19 cellular contexts compared by ENCODE assay signal in the genomic region with DNA sequence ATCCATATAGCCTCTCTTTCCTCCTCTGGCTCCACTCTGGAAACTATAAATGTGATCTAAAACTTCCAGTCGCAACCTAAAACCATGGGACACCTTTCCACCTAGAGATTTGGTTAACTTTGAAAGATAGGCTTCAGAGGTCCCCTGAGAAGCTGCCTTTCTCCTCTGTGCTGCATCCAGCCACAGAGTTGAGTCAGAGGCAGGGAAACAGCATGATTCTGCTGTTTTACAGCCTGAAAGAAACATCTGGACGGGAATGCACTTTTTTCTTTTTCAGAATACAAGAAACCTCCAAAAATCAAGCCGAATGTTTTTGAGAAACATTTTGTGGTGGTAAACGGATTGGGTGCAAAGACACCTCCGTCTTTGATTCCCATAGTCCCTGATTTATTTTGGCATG. TPM values are rescaled to one million over a fixed set of nuclear protein-coding genes. Genes with fewer than 3 reads are reported as not detected.
DNase-seq lines count a peak whose midpoint lies in the region; ATAC-seq and TF ChIP-seq lines count a peak whose summit lies in the region.
"Had no signal": no experiment of that assay in that cellular context is flagged by ENCODE, and none has a peak within 500 bp of the region (broad histone marks: within the 10 kb centered on the region; RNA-seq: fewer than 3 reads in every experiment).

No MANE protein-coding gene starts in this region.

- H3K4me1 ChIP-seq in endodermal cell (ENCODE audit: control insufficient read depth, insufficient read depth, low read length) (peaks cover 3% of the 10 kb centered on the region), right cardiac atrium (ENCODE audit: control insufficient read depth, insufficient read depth, low read length) (no peaks in the 10 kb centered on the region), tibial artery (peaks cover 0 to 8% (median 0%) of the 10 kb centered on the region in 4 donors)

- H3K4me3 ChIP-seq in MG63: no peak overlapping the region
- H3K4me3 ChIP-seq in endodermal cell (ENCODE audit: low read length): no peak overlapping the region
- no peak overlapping the region for H3K4me3 ChIP-seq in right cardiac atrium (ENCODE audit: low read length)
- H3K4me3 ChIP-seq in tibial artery: no peak overlapping the region
- H3K4me3 ChIP-seq: ovary had no signal

- H3K9me3 Mint-ChIP-seq in endodermal cell: peaks cover 28% of the 10 kb centered on the region

- H3K36me3 ChIP-seq in MG63 (no peaks in the 10 kb centered on the region), endodermal cell (ENCODE audit: control insufficient read depth, insufficient read depth, low read length) (no peaks in the 10 kb centered on the region), tibial artery (no peaks in the 10 kb centered on the region)
- H3K36me3 ChIP-seq: ovary had no signal

- 84 to 88% methylated on average over 3 to 5 of the region's 5 CpGs for WGBS in endodermal cell (ENCODE audit: insufficient coverage in 1 of 2, insufficient read length in 1 of 2), 2 experiments
- WGBS in right cardiac atrium: 50% methylated on average over 5 of the region's 5 CpGs

- peak; percentile 53 to 59 for ATAC-seq in right cardiac atrium
- ATAC-seq: left colon had no signal

- no peak overlapping the region for H3K27ac ChIP-seq in endodermal cell (ENCODE audit: low read depth, low read length)
- H3K27ac ChIP-seq in right cardiac atrium (ENCODE audit: low read length): no peak overlapping the region
- H3K27ac ChIP-seq in tibial artery: peak overlapping the region; percentile 45 to 47

- peaks cover 6% of the 10 kb centered on the region for H3K27me3 Mint-ChIP-seq in endodermal cell (ENCODE audit: insufficient read depth)

- intact Hi-C loops in right cardiac atrium (cut with DNase I): no loop called here
- intact Hi-C loops in tibial artery (cut with DNase I; ENCODE audit: low total_unique reads): no loop called here

- no peaks in the 10 kb centered on the region for H3K27me3 ChIP-seq in MG63
- no peaks in the 10 kb centered on the region for H3K27me3 ChIP-seq in endodermal cell (ENCODE audit: control insufficient read depth, insufficient read depth, low read length, poor library complexity, severe bottlenecking)
- H3K27me3 ChIP-seq in right cardiac atrium (ENCODE audit: control insufficient read depth, insufficient read depth): no peaks in the 10 kb centered on the region
- H3K27me3 ChIP-seq in tibial artery: no peaks in the 10 kb centered on the region
- H3K27me3 ChIP-seq: ovary had no signal

- no peak overlapping the region for H3K27ac Mint-ChIP-seq in endodermal cell

- H3K9me3 ChIP-seq in MG63 (peaks cover 11% of the 10 kb centered on the region), endodermal cell (ENCODE audit: control insufficient read depth, low read length) (peaks cover 21% of the 10 kb centered on the region), right cardiac atrium (ENCODE audit: control insufficient read depth, low read length) (peaks cover 4% of the 10 kb centered on the region), tibial artery (peaks cover 0 to 5% (median 0%) of the 10 kb centered on the region in 3 donors)
- H3K9me3 ChIP-seq: ovary had no signal

- DNase-seq in MG63: peak; percentile 45
- DNase-seq in endodermal cell: peak; percentile 13
- DNase-seq in right cardiac atrium: no peak
- DNase-seq in tibial artery: no peak
- DNase-seq in activated T-cell treated with anti-CD3 and anti-CD28 coated beads for 4 hours: no peak
- DNase-seq in middle frontal gyrus (ENCODE audit: extremely low spot score, low spot score): no peak
- no peak for DNase-seq in NCI-H2081 treated with DMSO at 0.1 percent for 48 hours (lab: John Stamatoyannopoulos, UW)
- no peak for DNase-seq in stimulated activated CD4-positive, alpha-beta T cell treated with anti-CD3 and anti-CD28 coated beads, Interleukin-1b, Interleukin-23, amount 100 ng/mL, for 48 hours
- DNase-seq: activated CD4-positive, alpha-beta T cell treated with anti-CD3 and anti-CD28 coated beads for 4 hours; activated CD8-positive, alpha-beta memory T cell treated with anti-CD3 and anti-CD28 coated beads, Interleukin-2, amount 50 U/mL, for 48 hours; activated naive CD4-positive, alpha-beta T cell treated with Interleukin-2 at 50 U/mL for 16 hours; C1 segment of cervical spinal cord; DMS153; GOT3; left colon; NCI-H2081; ovary; stimulated activated CD4-positive, alpha-beta T cell treated with anti-CD3 and anti-CD28 coated beads, Interleukin-4, amount 100 ng/mL, for 24 hours; stimulated activated CD8-positive, alpha-beta memory T cell treated with anti-CD3 and anti-CD28 coated beads, Interleukin-4, amount 100 ng/mL, for 48 hours had no signal

- H3K9ac ChIP-seq in endodermal cell (ENCODE audit: extremely low read depth, low read length, poor library complexity, severe bottlenecking): no peak overlapping the region

- H3K4me3 Mint-ChIP-seq in endodermal cell: no peak overlapping the region

- TF ChIP-seq CTCF in endodermal cell (conservative IDR thresholded peaks at IDR 0.05) (no peak), tibial artery (IDR thresholded peaks at IDR 0.05) (no peak)

- peaks cover 8% of the 10 kb centered on the region for H3K4me1 Mint-ChIP-seq in endodermal cell

- no peaks in the 10 kb centered on the region for H3K36me3 Mint-ChIP-seq in endodermal cell (ENCODE audit: low read depth)

RNA-seq across cellular contexts. Expression of gene SLC4A3, which starts 31.0 kb away (rescaled TPM):
- 3.0 and 4.9 TPM in 2 replicates for total RNA-seq in MG63 (2014; rRNA removed; shearing (Covaris generic); ENCODE audit: low replicate concordance)
- 10 to 100 TPM; 13.4 to 20.2 TPM for total RNA-seq in endodermal cell
- polyA plus RNA-seq in endodermal cell (2013, experiment 1 of 2): 8.0 TPM
- polyA plus RNA-seq in endodermal cell (2013, experiment 2 of 2): 5.3 TPM
- 100 to 1,000 TPM; 322 to 445 (median 392) TPM for total RNA-seq in right cardiac atrium
- 288 TPM for polyA plus RNA-seq in right cardiac atrium

Comparison
In these comparisons a context has a peak if more than half of its experiments do, and no peak if none do; other contexts are left out.
1. DNase-seq: peak in MG63 (single experiment) and endodermal cell (single experiment); none in right cardiac atrium (0 of 3), tibial artery (0 of 2), activated T-cell treated with anti-CD3 and anti-CD28 coated beads for 4 hours (single experiment), middle frontal gyrus (single experiment), NCI-H2081 treated with DMSO at 0.1 percent for 48 hours (single experiment) and stimulated activated CD4-positive, alpha-beta T cell treated with anti-CD3 and anti-CD28 coated beads, Interleukin-1b, Interleukin-23, amount 100 ng/mL, for 48 hours (single experiment).
2. H3K27ac ChIP-seq: peak in tibial artery (2 of 2); none in endodermal cell (single experiment) and right cardiac atrium (single experiment).
3. RNA of gene SLC4A3, which starts 31.0 kb away (total RNA-seq): 322 to 445 TPM in right cardiac atrium; 13.4 to 20.2 TPM in endodermal cell and 3.0 to 4.9 TPM in MG63; every median in the first group is over 10 times any median in the second.